ENCODE assay signal across 19 cellular contexts in the genomic region with DNA sequence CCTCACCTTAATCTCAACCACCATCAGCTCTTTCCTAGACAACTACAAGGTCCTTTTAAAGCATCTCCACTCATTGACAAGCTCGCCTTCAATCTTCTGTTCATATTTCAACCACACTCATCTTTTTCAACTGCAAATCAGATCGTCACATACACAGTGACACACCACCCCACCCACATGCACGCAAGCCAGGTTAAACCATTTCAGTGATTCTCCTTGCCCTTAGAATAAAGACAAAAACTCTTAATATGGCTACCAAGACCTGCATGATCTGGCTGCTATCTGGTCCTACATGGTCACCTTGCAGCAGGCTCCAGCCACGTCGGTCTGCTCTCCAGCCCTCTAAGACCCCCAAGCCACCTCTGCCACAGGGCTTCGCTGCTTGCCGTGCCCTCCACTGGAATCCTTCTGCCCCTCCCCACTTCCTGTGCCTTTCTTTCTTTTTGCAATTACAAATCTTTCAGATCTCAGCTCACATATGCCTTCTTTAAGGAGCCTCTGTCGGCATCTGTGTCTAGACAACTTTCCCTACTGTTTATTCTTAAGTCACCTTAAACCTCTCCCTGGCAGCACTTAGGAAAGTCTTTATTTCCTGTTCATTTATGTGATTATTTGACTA.
DNase-seq lines count a peak whose midpoint lies in the region; ATAC-seq and TF ChIP-seq lines count a peak whose summit lies in the region.
"Had no signal": no experiment of that assay in that cellular context is flagged by ENCODE, and none has a peak within 500 bp of the region (broad histone marks: within the 10 kb centered on the region; RNA-seq: fewer than 3 reads in every experiment).

No MANE protein-coding gene starts in this region.

- H3K4me3 Mint-ChIP-seq in GM23338: no peak overlapping the region

- H3K79me2 ChIP-seq in GM23338 (replicated peaks; ENCODE audit: insufficient read depth): no peaks in the 10 kb centered on the region

- ATAC-seq in GM23338: no peak
- peak; percentile 46 to 78 for ATAC-seq in activated naive CD4-positive, alpha-beta T cell treated with anti-CD3 and anti-CD28 coated beads, Interleukin-2, amount 50 U/mL, for 72 hours
- ATAC-seq in HG02642 (IDR thresholded peaks at IDR 0.05; ENCODE audit: poor library complexity, unreplicated experiment): no peak
- ATAC-seq in GM18867 (IDR thresholded peaks at IDR 0.05; ENCODE audit: unreplicated experiment): no peak
- ATAC-seq: left ventricle myocardium superior had no signal

- in situ Hi-C loops in brain microvascular endothelial cell (cut with HindIII; ENCODE audit: low pct_ligation_motif_present, low sequenced_read_pairs): no loop called here

- H2AFZ ChIP-seq in GM23338: peak overlapping the region; percentile 56; the same call in 1 of the 2 replicates

- H3K27me3 Mint-ChIP-seq in GM23338 (ENCODE audit: insufficient read depth, low read depth, poor library complexity): no peaks in the 10 kb centered on the region

- no peak for TF ChIP-seq CTCF in GM23338 (conservative IDR thresholded peaks at IDR 0.05; ENCODE audit: low read depth in 2 of 2)
- TF ChIP-seq CTCF in brain microvascular endothelial cell (IDR thresholded peaks at IDR 0.05; ENCODE audit: low read depth, low read length, missing control alignments): no peak

- no peaks in the 10 kb centered on the region for H3K9me3 ChIP-seq in SJCRH30 (replicated peaks)
- H3K9me3 ChIP-seq: neutrophil, vagina had no signal

- no peaks in the 10 kb centered on the region for H3K36me3 ChIP-seq in GM23338 (ENCODE audit: insufficient read depth)
- H3K36me3 ChIP-seq in SJCRH30: no peaks in the 10 kb centered on the region
- H3K36me3 ChIP-seq in brain microvascular endothelial cell (replicated peaks): no peaks in the 10 kb centered on the region
- H3K36me3 ChIP-seq: neutrophil, vagina, WERI-Rb-1 had no signal

- peaks cover 6% of the 10 kb centered on the region; the same call in 2 of the 3 replicates for H3K4me1 Mint-ChIP-seq in GM23338

- no peak overlapping the region for H3K27ac Mint-ChIP-seq in GM23338
- H3K27ac Mint-ChIP-seq in activated naive CD4-positive, alpha-beta T cell treated with anti-CD3 and anti-CD28 coated beads, Interleukin-2, amount 50 U/mL, for 72 hours: peak overlapping the region in 1 of 2 donors; percentile 34

- H3K27ac ChIP-seq in GM23338 (ENCODE audit: low read depth) (no peak overlapping the region), SJCRH30 (no peak overlapping the region), brain microvascular endothelial cell (no peak overlapping the region)
- H3K27ac ChIP-seq: neutrophil, vagina, WERI-Rb-1 had no signal

- no peak overlapping the region for H3K4me3 ChIP-seq in GM23338
- H3K4me3 ChIP-seq in SJCRH30: no peak overlapping the region
- H3K4me3 ChIP-seq in brain microvascular endothelial cell (ENCODE audit: low read depth, low read length): no peak overlapping the region
- H3K4me3 ChIP-seq: vagina had no signal

- H3K4me1 ChIP-seq in GM23338 (ENCODE audit: insufficient read depth): no peaks in the 10 kb centered on the region
- no peaks in the 10 kb centered on the region for H3K4me1 ChIP-seq in SJCRH30
- H3K4me1 ChIP-seq: vagina had no signal

- DNase-seq in GM23338 (ENCODE audit: low spot score) (no peak), SJCRH30 (no peak), brain microvascular endothelial cell (no peak)
- peak; percentile 20 to 23 for DNase-seq in activated CD4-positive, alpha-beta T cell treated with anti-CD3 and anti-CD28 coated beads, Interleukin-2, amount 50 U/mL, for 48 hours
- DNase-seq in activated naive CD4-positive, alpha-beta T cell treated with anti-CD3 and anti-CD28 coated beads, Interleukin-2, amount 50 U/mL, for 72 hours (ENCODE audit: low spot score in 2 of 2): no peak
- DNase-seq in stimulated activated CD4-positive, alpha-beta T cell treated with anti-CD3 and anti-CD28 coated beads, Interleukin-4, amount 100 ng/mL, for 24 hours: peak; percentile 39
- DNase-seq: COR-L47, glutamatergic neuron, H7, left ventricle myocardium superior, NCI-H187 treated with DMSO at 0.1 percent for 48 hours, NCI-H446, substantia nigra, T-helper 1 cell, WERI-Rb-1 had no signal

- H3K36me3 Mint-ChIP-seq in GM23338 (ENCODE audit: low read depth): no peaks in the 10 kb centered on the region
- peaks cover 6 to 7% of the 10 kb centered on the region in 2 donors for H3K36me3 Mint-ChIP-seq in activated naive CD4-positive, alpha-beta T cell treated with anti-CD3 and anti-CD28 coated beads, Interleukin-2, amount 50 U/mL, for 72 hours

- no peak overlapping the region for H3K4me2 ChIP-seq in GM23338

- no peaks in the 10 kb centered on the region for H4K20me1 ChIP-seq in GM23338 (replicated peaks; ENCODE audit: insufficient read depth)

- peaks cover 4% of the 10 kb centered on the region; the same call in 2 of the 3 replicates for H3K9me3 Mint-ChIP-seq in GM23338
- peaks cover 0 to 6% of the 10 kb centered on the region in 2 donors for H3K9me3 Mint-ChIP-seq in activated naive CD4-positive, alpha-beta T cell treated with anti-CD3 and anti-CD28 coated beads, Interleukin-2, amount 50 U/mL, for 72 hours

- H3F3A ChIP-seq in GM23338 (replicated peaks; ENCODE audit: low read depth): no peaks in the 10 kb centered on the region

- H3K27me3 ChIP-seq in GM23338 (ENCODE audit: insufficient read depth) (no peaks in the 10 kb centered on the region), SJCRH30 (no peaks in the 10 kb centered on the region), brain microvascular endothelial cell (replicated peaks) (no peaks in the 10 kb centered on the region)
- H3K27me3 ChIP-seq: neutrophil, vagina had no signal

- peaks cover 14% of the 10 kb centered on the region; the same call in 1 of the 2 replicates for H3K9me2 ChIP-seq in GM23338 (ENCODE audit: insufficient read depth)

TF ChIP-seq in GM23338, 12 proteins besides CTCF, POLR2A, EP300 and RAD21 (continues in another document):
- TF ChIP-seq POLR2AphosphoS5 (IDR thresholded peaks at IDR 0.05; ENCODE audit: low read depth) (no peak), EZH2 (IDR thresholded peaks at IDR 0.05; ENCODE audit: low read depth, unreplicated experiment) (no peak), NANOG (IDR thresholded peaks at IDR 0.05; ENCODE audit: borderline replicate concordance) (no peak), CREB1 (CRISPR knock-in tag; IDR thresholded peaks at IDR 0.05; ENCODE audit: low read depth) (no peak), ZNF331 (CRISPR knock-in tag; IDR thresholded peaks at IDR 0.05; ENCODE audit: low read depth) (no peak), ZNF114 (CRISPR knock-in tag; IDR thresholded peaks at IDR 0.05) (no peak)
- TF ChIP-seq, protein P1, sequence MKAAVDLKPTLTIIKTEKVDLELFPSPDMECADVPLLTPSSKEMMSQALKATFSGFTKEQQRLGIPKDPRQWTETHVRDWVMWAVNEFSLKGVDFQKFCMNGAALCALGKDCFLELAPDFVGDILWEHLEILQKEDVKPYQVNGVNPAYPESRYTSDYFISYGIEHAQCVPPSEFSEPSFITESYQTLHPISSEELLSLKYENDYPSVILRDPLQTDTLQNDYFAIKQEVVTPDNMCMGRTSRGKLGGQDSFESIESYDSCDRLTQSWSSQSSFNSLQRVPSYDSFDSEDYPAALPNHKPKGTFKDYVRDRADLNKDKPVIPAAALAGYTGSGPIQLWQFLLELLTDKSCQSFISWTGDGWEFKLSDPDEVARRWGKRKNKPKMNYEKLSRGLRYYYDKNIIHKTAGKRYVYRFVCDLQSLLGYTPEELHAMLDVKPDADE (IDR thresholded peaks at IDR 0.05): no peak

Comparison
In these comparisons a context has a peak if more than half of its experiments do, and no peak if none do; other contexts are left out.
1. ATAC-seq: peak in activated naive CD4-positive, alpha-beta T cell treated with anti-CD3 and anti-CD28 coated beads, Interleukin-2, amount 50 U/mL, for 72 hours (2 of 2); none in GM23338 (single experiment), HG02642 (single experiment) and GM18867 (single experiment).
2. DNase-seq: peak in activated CD4-positive, alpha-beta T cell treated with anti-CD3 and anti-CD28 coated beads, Interleukin-2, amount 50 U/mL, for 48 hours (2 of 2) and stimulated activated CD4-positive, alpha-beta T cell treated with anti-CD3 and anti-CD28 coated beads, Interleukin-4, amount 100 ng/mL, for 24 hours (single experiment); none in GM23338 (single experiment), activated naive CD4-positive, alpha-beta T cell treated with anti-CD3 and anti-CD28 coated beads, Interleukin-2, amount 50 U/mL, for 72 hours (0 of 2), SJCRH30 (0 of 2) and brain microvascular endothelial cell (single experiment).